8 cellular contexts compared by ENCODE assay signal in the genomic region with DNA sequence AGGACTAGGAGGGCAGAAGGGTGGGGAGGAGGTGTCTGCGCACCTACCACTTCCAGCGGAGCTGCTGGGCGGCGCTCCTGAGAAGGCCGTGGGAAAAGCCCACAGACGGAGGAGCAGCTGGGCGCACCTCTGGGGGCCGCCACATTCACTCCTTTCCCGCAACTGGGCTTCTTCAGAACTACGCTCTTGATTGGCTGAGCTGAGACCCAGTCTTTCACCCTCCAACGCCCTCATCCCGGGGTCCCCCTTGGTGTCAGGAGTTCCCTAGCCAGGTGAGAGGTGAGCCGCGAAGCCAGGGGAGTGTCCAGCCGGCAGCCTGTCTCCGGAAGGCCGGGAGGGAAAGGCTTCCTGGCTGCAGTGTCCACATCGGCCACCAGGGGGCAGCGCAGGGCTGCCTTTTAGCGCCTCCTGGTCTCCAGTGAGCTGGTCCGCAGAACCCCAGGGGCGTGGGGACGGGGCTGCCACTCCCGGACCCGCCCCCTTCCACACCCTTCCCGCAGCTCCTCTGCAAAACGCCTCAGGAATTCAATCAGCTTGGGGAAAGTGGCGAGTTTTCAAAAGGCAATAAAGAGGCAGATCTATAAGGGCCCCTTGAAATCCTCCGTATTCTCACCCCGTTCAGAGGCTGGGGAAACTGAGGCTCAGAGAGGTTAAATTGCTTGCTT.
A peak's percentile ranks its signal among the peaks of the same experiment; 100 is the strongest.
DNase-seq lines count a peak whose midpoint lies in the region; ATAC-seq, FAIRE-seq and TF ChIP-seq lines count a peak whose summit lies in the region.

No MANE protein-coding gene starts in this region.

- no peak overlapping the region for H2BK15ac ChIP-seq in H1 (ENCODE audit: low read length)
- H2BK15ac ChIP-seq in mesendoderm (replicated peaks; ENCODE audit: low read depth), result no peak overlapping the region

- H3K23ac ChIP-seq in H1 (ENCODE audit: insufficient read length), result no peak overlapping the region
- no peak overlapping the region for H3K23ac ChIP-seq in mesendoderm (ENCODE audit: low read length)

- TF ChIP-seq EP300 in H1 (IDR thresholded peaks at IDR 0.05; ENCODE audit: borderline replicate concordance in 1 of 2, low read depth in 2 of 2, low read length in 2 of 2), result peak in 1 of 2 experiments; percentile 25; a peak in 1 of 3 replicates

- H2BK20ac ChIP-seq in H1 (ENCODE audit: low read length), result no peak overlapping the region

- no peak overlapping the region for H2BK120ac ChIP-seq in H1 (replicated peaks; ENCODE audit: low read depth, low read length)
- H2BK120ac ChIP-seq in mesendoderm (ENCODE audit: low read depth, low read length), result no peak overlapping the region

- H3K4me2 ChIP-seq in H1 (ENCODE audit: insufficient read depth in 1 of 2, low read depth in 2 of 2, low read length in 2 of 2), result peak overlapping the region; percentile 73 to 75
- peak overlapping the region; percentile 68 for H3K4me2 ChIP-seq in mesendoderm (ENCODE audit: low read length)

- H3K4me3 ChIP-seq in H1 (ENCODE audit: extremely low read depth in 1 of 4, insufficient read depth in 2 of 4, low read depth in 3 of 4, low read length in 4 of 4), result peak overlapping the region; percentile 8 to 59 (median 41); a peak in 7 of 8 replicates
- H3K4me3 ChIP-seq in mesendoderm (ENCODE audit: low read length), result no peak overlapping the region

- ATAC-seq in HG03159 (IDR thresholded peaks at IDR 0.05; ENCODE audit: unreplicated experiment) (peak; percentile 75), HG02852 (IDR thresholded peaks at IDR 0.05; ENCODE audit: unreplicated experiment) (no peak)

- CTCF ChIA-PET in H1 (lab: Charles Lee; ENCODE audit: partially characterized antibody), result interaction anchor here (0.6 to 5.4 kb wide), 79 partner anchors 9 to 543 kb away, joined by 3 to 79 read pairs (median 5); a partner anchor contains a TSS

- FAIRE-seq in H1 (lab: Jason Lieb, UNC), result no peak

- POLR2A ChIA-PET in H1 (lab: Charles Lee; ENCODE audit: partially characterized antibody), result interaction anchor here (1.0 to 1.1 kb wide), 2 partner anchors 23 to 137 kb away, joined by 3 read pairs; no protein-coding TSS in a partner anchor

- H3K79me2 ChIP-seq in H1 (ENCODE audit: control insufficient read depth in 1 of 2, insufficient read depth in 2 of 2, low read length in 2 of 2), result no peaks in the 10 kb centered on the region
- no peaks in the 10 kb centered on the region for H3K79me2 ChIP-seq in mesendoderm (ENCODE audit: control insufficient read depth, insufficient read depth, low read length)

- H3K36me3 ChIP-seq in H1 (ENCODE audit: control insufficient read depth in 2 of 4, insufficient read depth in 4 of 4, low read length in 3 of 4), result no peaks in the 10 kb centered on the region
- H3K36me3 ChIP-seq in mesendoderm (ENCODE audit: control insufficient read depth, insufficient read depth, low read length), result no peaks in the 10 kb centered on the region

- DNase-seq in G401 (ENCODE audit: low spot score), result peak; percentile 73
- peak; percentile 66 for DNase-seq in NCI-H69 (lab: John Stamatoyannopoulos, UW)
- DNase-seq in activated CD8-positive, alpha-beta memory T cell treated with anti-CD3 and anti-CD28 coated beads for 48 hours (ENCODE audit: low read depth in 2 of 3, low spot score in 2 of 3), result peak; percentile 57 to 91 (median 80)
- DNase-seq in H1 (ENCODE audit: low read depth in 1 of 2, low spot score in 2 of 2), result peak; percentile 82 to 100
- DNase-seq in mesendoderm, result peak; percentile 92
- peak; percentile 47 for DNase-seq in stimulated activated CD8-positive, alpha-beta memory T cell treated with anti-CD3 and anti-CD28 coated beads, Interleukin-12 subunit alpha, Interleukin-12 subunit beta, amount 100 ng/mL, for 24 hours (ENCODE audit: extremely low read depth)

- no peak overlapping the region for H4K91ac ChIP-seq in H1 (replicated peaks; ENCODE audit: insufficient read length, low read length)

- H2AFZ ChIP-seq in H1 (ENCODE audit: low read length), result peak overlapping the region; percentile 68; the same call in 1 of the 2 replicates

- TF ChIP-seq RAD21 in H1 (IDR thresholded peaks at IDR 0.05 in 1 of 2, conservative IDR thresholded peaks at IDR 0.05 in 1 of 2; ENCODE audit: low read depth in 2 of 2, low read length in 2 of 2), result peak; percentile 94 to 95

- peaks cover 0 to 14% (median 10%) of the 10 kb centered on the region in 4 experiments; a peak in 6 of 7 replicates for H3K27me3 ChIP-seq in H1 (replicated peaks in 1 of 4; ENCODE audit: control insufficient read depth in 3 of 4, extremely low read depth in 1 of 4, insufficient read depth in 3 of 4, low read length in 3 of 4)
- H3K27me3 ChIP-seq in mesendoderm (ENCODE audit: insufficient read depth, low read length, poor library complexity), result no peaks in the 10 kb centered on the region

- H4K20me1 ChIP-seq in H1 (replicated peaks in 1 of 2; ENCODE audit: control insufficient read depth in 1 of 2, insufficient read depth in 2 of 2, low read length in 2 of 2), result no peaks in the 10 kb centered on the region

- H3K27ac ChIP-seq in H1 (ENCODE audit: low read depth, low read length), result no peak overlapping the region
- no peak overlapping the region for H3K27ac ChIP-seq in mesendoderm (ENCODE audit: low read depth, low read length)

- no peaks in the 10 kb centered on the region for H3K9me3 ChIP-seq in H1 (ENCODE audit: insufficient read depth in 2 of 2, low read depth in 1 of 2, low read length in 1 of 2)

- in situ Hi-C loops in G401 (cut with HindIII; ENCODE audit: low sequenced_read_pairs), result no loop called here

- H3K4ac ChIP-seq in H1 (replicated peaks; ENCODE audit: insufficient read length, low read depth, low read length), result no peak overlapping the region
- H3K4ac ChIP-seq in mesendoderm (ENCODE audit: low read depth, low read length), result no peak overlapping the region

- H2BK12ac ChIP-seq in H1 (ENCODE audit: low read depth, low read length), result 0 out of 2 replicates have a peak overlapping the region, but pooled peaks have one; percentile 19

- H3K56ac ChIP-seq in H1 (replicated peaks; ENCODE audit: insufficient read length, low read depth, low read length) (no peak overlapping the region), mesendoderm (ENCODE audit: low read length) (peak overlapping the region; percentile 78)

- no peak for TF ChIP-seq POLR2A in H1 (IDR thresholded peaks at IDR 0.05; ENCODE audit: control extremely low read depth in 1 of 2, low read depth in 2 of 2, low read length in 2 of 2)

- H3K9ac ChIP-seq in H1 (replicated peaks in 1 of 4; ENCODE audit: extremely low read depth in 1 of 4, low read depth in 3 of 4, low read length in 3 of 4) (no peak overlapping the region), mesendoderm (ENCODE audit: low read length) (peak overlapping the region; percentile 47)

- H3K14ac ChIP-seq in H1 (ENCODE audit: insufficient read length), result no peak overlapping the region

- peaks cover 5% of the 10 kb centered on the region; the same call in 1 of the 2 replicates for H3K23me2 ChIP-seq in H1 (ENCODE audit: low read depth, low read length)

- H3K79me1 ChIP-seq in H1 (ENCODE audit: low read depth, low read length) (no peaks in the 10 kb centered on the region), mesendoderm (ENCODE audit: low read length) (no peaks in the 10 kb centered on the region)

- peak; percentile 95 to 97 (median 96) for TF ChIP-seq CTCF in H1 (IDR thresholded peaks at IDR 0.05; ENCODE audit: control extremely low read depth in 1 of 3, insufficient read depth in 1 of 3, low read depth in 1 of 3, low read length in 3 of 3)

- no peak overlapping the region for H4K8ac ChIP-seq in H1 (ENCODE audit: extremely low read depth, insufficient read depth, low read length)
- no peak overlapping the region for H4K8ac ChIP-seq in mesendoderm (ENCODE audit: low read depth, low read length)

- 24% methylated on average over 29 of the region's 30 CpGs; no CpG with 5 or more reads in 1 of the 2 experiments for WGBS in H1 (ENCODE audit: extremely low coverage in 1 of 2, insufficient coverage in 1 of 2, insufficient read length in 1 of 2, insufficient replicate concordance in 2 of 2, low coverage in 1 of 2, low lambda C conversion rate in 2 of 2, missing lambda C conversion rate in 1 of 2), 2 experiments
- WGBS in mesendoderm (ENCODE audit: extremely low coverage, insufficient coverage, low lambda C conversion rate), result no CpG with 5 or more reads among the region's 30 CpGs

- H3K18ac ChIP-seq in H1 (ENCODE audit: extremely low read depth, low read length), result peak overlapping the region; percentile 60; the same call in 1 of the 2 replicates
- no peak overlapping the region for H3K18ac ChIP-seq in mesendoderm (ENCODE audit: low read length)

- H2BK5ac ChIP-seq in H1 (ENCODE audit: low read depth, low read length), result no peak overlapping the region
- no peak overlapping the region for H2BK5ac ChIP-seq in mesendoderm (ENCODE audit: low read length)

- H4K5ac ChIP-seq in H1 (ENCODE audit: insufficient read length, low read depth, low read length) (no peak overlapping the region), mesendoderm (ENCODE audit: low read length) (no peak overlapping the region)

- H2AK5ac ChIP-seq in H1 (ENCODE audit: low read depth, low read length) (no peak overlapping the region), mesendoderm (ENCODE audit: low read length) (no peak overlapping the region)

- H3K4me1 ChIP-seq in H1 (replicated peaks in 1 of 4; ENCODE audit: control insufficient read depth in 3 of 4, insufficient read depth in 4 of 4, low read length in 3 of 4) (peaks cover 0 to 12% (median 3%) of the 10 kb centered on the region in 4 experiments; a peak in 5 of 7 replicates), mesendoderm (ENCODE audit: control insufficient read depth, low read depth, low read length) (no peaks in the 10 kb centered on the region)

TF ChIP-seq in H1, 55 proteins besides CTCF, POLR2A, EP300 and RAD21 (continues in another document):
- TF ChIP-seq SIN3A (conservative IDR thresholded peaks at IDR 0.05 in 1 of 2, IDR thresholded peaks at IDR 0.05 in 1 of 2; ENCODE audit: low read depth in 1 of 2, low read length in 2 of 2) (0 out of 4 replicates have a peak, but pooled peaks of 1 of the 2 experiments have one; percentile 20), SUZ12 (IDR thresholded peaks at IDR 0.05; ENCODE audit: low read length) (no peak), KDM4A (IDR thresholded peaks at IDR 0.05; ENCODE audit: low read depth, low read length, severe bottlenecking) (no peak), TCF12 (IDR thresholded peaks at IDR 0.05; ENCODE audit: low read depth, low read length) (0 out of 2 replicates have a peak, but pooled peaks have one; percentile 10), HDAC2 (IDR thresholded peaks at IDR 0.05; ENCODE audit: borderline replicate concordance in 1 of 2, low read depth in 2 of 2, low read length in 2 of 2) (0 out of 4 replicates have a peak, but pooled peaks of 1 of the 2 experiments have one; percentile 43), MAFK (IDR thresholded peaks at IDR 0.05; ENCODE audit: low read depth, low read length) (no peak), NANOG (IDR thresholded peaks at IDR 0.05; ENCODE audit: insufficient read depth, low read depth, low read length, poor library complexity, severe bottlenecking) (no peak), CBX5 (IDR thresholded peaks at IDR 0.05; ENCODE audit: low read depth, low read length) (no peak), EZH2 (IDR thresholded peaks at IDR 0.05; ENCODE audit: low read depth, low read length, severe bottlenecking) (peak; percentile 1), RXRA (IDR thresholded peaks at IDR 0.05; ENCODE audit: insufficient read depth, low read depth, low read length) (no peak)
